In the genomic region with DNA sequence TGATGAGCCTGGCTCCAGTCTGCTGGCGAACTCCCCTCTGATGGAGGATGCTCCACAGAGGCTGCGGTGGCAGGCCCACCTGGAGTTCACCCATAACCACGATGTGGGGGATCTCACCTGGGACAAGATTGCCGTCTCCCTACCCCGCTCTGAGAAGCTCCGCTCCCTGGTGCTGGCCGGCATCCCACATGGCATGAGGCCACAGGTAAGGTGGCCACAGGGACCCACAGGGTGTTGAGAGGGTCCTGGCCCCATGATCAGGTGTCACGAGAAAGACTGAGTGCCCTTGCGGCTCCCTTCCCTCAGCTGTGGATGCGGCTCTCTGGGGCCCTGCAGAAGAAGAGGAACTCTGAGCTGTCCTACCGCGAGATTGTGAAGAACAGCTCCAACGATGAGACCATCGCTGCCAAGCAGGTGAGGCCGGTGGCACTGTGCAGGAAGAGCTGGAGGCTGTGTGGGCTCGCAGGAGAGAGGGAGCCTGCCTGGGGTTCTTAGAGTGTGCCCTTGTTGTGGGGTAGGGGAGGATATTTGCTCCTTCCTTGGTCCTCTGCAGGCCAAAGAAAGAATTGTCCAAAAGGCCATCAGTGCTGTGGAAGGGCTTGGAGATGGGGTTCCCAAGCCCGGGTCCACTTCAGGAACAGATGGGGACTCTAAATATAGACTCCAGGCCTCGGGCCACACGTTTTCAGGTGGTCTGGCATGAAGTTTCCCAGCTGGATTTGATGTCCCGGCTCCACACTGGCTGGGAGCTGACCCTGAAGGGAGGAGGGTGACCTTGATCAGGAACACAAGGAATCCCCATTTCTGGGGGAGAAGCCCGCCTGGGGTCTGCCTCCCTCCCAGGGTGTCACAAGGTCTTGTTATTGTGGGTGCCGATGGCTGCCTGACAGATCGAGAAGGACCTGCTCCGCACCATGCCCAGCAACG, we compare ENCODE assay signal across 23 cellular contexts. TPM values are rescaled to one million over a fixed set of nuclear protein-coding genes. Genes with fewer than 3 reads are reported as not detected.
DNase-seq lines count a peak whose midpoint lies in the region; ATAC-seq, FAIRE-seq and TF ChIP-seq lines count a peak whose summit lies in the region.
"Had no signal": no experiment of that assay in that cellular context is flagged by ENCODE, and none has a peak within 500 bp of the region (broad histone marks: within the 10 kb centered on the region; RNA-seq: fewer than 3 reads in every experiment).

No MANE protein-coding gene starts in this region.

- peaks cover 54% of the 10 kb centered on the region for H4K20me1 ChIP-seq in astrocyte (ENCODE audit: insufficient read depth, low read length)
- H4K20me1 ChIP-seq in osteoblast (ENCODE audit: insufficient read depth, low read length) = no peaks in the 10 kb centered on the region

- H3K9ac ChIP-seq in astrocyte (ENCODE audit: low read length) = no peak overlapping the region

- H3K27ac ChIP-seq in CD4-positive, alpha-beta T cell (ENCODE audit: low read depth, low read length) = no peak overlapping the region
- no peak overlapping the region for H3K27ac ChIP-seq in astrocyte (ENCODE audit: low read depth, low read length)
- H3K27ac ChIP-seq in osteoblast (ENCODE audit: low read depth, low read length) = no peak overlapping the region
- peak overlapping the region in 1 of 5 donors; percentile 8 for H3K27ac ChIP-seq in stomach
- H3K27ac ChIP-seq: foreskin keratinocyte, hepatocyte, left lung, thoracic aorta had no signal

- no peak for ATAC-seq in CD4-positive, alpha-beta T cell (ENCODE audit: poor library complexity)
- ATAC-seq: foreskin keratinocyte, left lung had no signal

- CTCF ChIA-PET in CD4-positive, alpha-beta T cell (lab: Charles Lee) = no interaction called here
- CTCF ChIA-PET in activated CD4-positive, alpha-beta memory T cell treated with anti-CD3 and anti-CD28 coated beads, Interleukin-2, amount 10 ng/mL, durations not matched to agents 7 days and 5 days (lab: Charles Lee) = interaction anchor here (0.6 kb wide), 1 partner anchor 205 kb away, joined by 3 read pairs; no protein-coding TSS in a partner anchor

- peaks cover 13% of the 10 kb centered on the region for H3K36me3 ChIP-seq in H7 (replicated peaks; ENCODE audit: control insufficient read depth, insufficient read depth, low read length)
- H3K36me3 ChIP-seq in astrocyte (ENCODE audit: insufficient read depth, low read length) = peaks cover 11% of the 10 kb centered on the region
- peaks cover 56% of the 10 kb centered on the region for H3K36me3 ChIP-seq in osteoblast (ENCODE audit: insufficient read depth, low read length)
- peaks cover 73 to 93% (median 88%) of the 10 kb centered on the region in 4 donors for H3K36me3 ChIP-seq in stomach

- intact Hi-C loops in CD4-positive, alpha-beta T cell (cut with DNase I, micrococcal nuclease) = no loop called here
- intact Hi-C loops in stomach (cut with DNase I; ENCODE audit: low total_unique reads) = no loop called here

- H2AFZ ChIP-seq in astrocyte (ENCODE audit: low read depth, low read length) = no peak overlapping the region
- H2AFZ ChIP-seq in osteoblast (ENCODE audit: low read length) = no peak overlapping the region
- H2AFZ ChIP-seq: hepatocyte had no signal

- H3K27ac Mint-ChIP-seq in CD4-positive, alpha-beta T cell = peak overlapping the region; percentile 90
- peak overlapping the region; percentile 41 for H3K27ac Mint-ChIP-seq in astrocyte (ENCODE audit: unreplicated experiment)
- no peak overlapping the region for H3K27ac Mint-ChIP-seq in activated CD4-positive, alpha-beta memory T cell treated with anti-CD3 and anti-CD28 coated beads, Interleukin-2, amount 10 ng/mL, durations not matched to agents 7 days and 5 days
- H3K27ac Mint-ChIP-seq: activated naive CD4-positive, alpha-beta T cell treated with anti-CD3 and anti-CD28 coated beads, Interleukin-2, amount 10 ng/mL, durations not matched to agents 7 days and 5 days had no signal

- H3K79me2 ChIP-seq in astrocyte (ENCODE audit: insufficient read depth, low read length) (no peaks in the 10 kb centered on the region), osteoblast (ENCODE audit: insufficient read depth, low read length) (no peaks in the 10 kb centered on the region)

- no peak for TF ChIP-seq POLR2A in stomach (IDR thresholded peaks at IDR 0.05)

- H3K4me1 ChIP-seq in astrocyte (ENCODE audit: insufficient read depth, low read length) = no peaks in the 10 kb centered on the region
- H3K4me1 ChIP-seq in osteoblast (ENCODE audit: insufficient read depth, low read length) = no peaks in the 10 kb centered on the region
- peaks cover 7 to 35% (median 18%) of the 10 kb centered on the region in 4 donors for H3K4me1 ChIP-seq in stomach
- H3K4me1 ChIP-seq: foreskin keratinocyte, prostate gland had no signal

- H3K27me3 Mint-ChIP-seq in CD4-positive, alpha-beta T cell = no peaks in the 10 kb centered on the region
- no peaks in the 10 kb centered on the region for H3K27me3 Mint-ChIP-seq in astrocyte (ENCODE audit: low read depth, unreplicated experiment)
- H3K27me3 Mint-ChIP-seq in activated CD4-positive, alpha-beta memory T cell treated with anti-CD3 and anti-CD28 coated beads, Interleukin-2, amount 10 ng/mL, durations not matched to agents 7 days and 5 days = no peaks in the 10 kb centered on the region
- H3K27me3 Mint-ChIP-seq: activated naive CD4-positive, alpha-beta T cell treated with anti-CD3 and anti-CD28 coated beads, Interleukin-2, amount 10 ng/mL, durations not matched to agents 7 days and 5 days had no signal

- no peaks in the 10 kb centered on the region for H3K9me3 Mint-ChIP-seq in CD4-positive, alpha-beta T cell
- H3K9me3 Mint-ChIP-seq in astrocyte (ENCODE audit: unreplicated experiment) = no peaks in the 10 kb centered on the region
- no peaks in the 10 kb centered on the region for H3K9me3 Mint-ChIP-seq in activated CD4-positive, alpha-beta memory T cell treated with anti-CD3 and anti-CD28 coated beads, Interleukin-2, amount 10 ng/mL, durations not matched to agents 7 days and 5 days
- H3K9me3 Mint-ChIP-seq: activated naive CD4-positive, alpha-beta T cell treated with anti-CD3 and anti-CD28 coated beads, Interleukin-2, amount 10 ng/mL, durations not matched to agents 7 days and 5 days; immature natural killer cell; nephron had no signal

- no peak for FAIRE-seq in astrocyte (lab: Jason Lieb, UNC)

- H3K4me3 Mint-ChIP-seq in CD4-positive, alpha-beta T cell = no peak overlapping the region
- no peak overlapping the region for H3K4me3 Mint-ChIP-seq in astrocyte (ENCODE audit: unreplicated experiment)
- no peak overlapping the region for H3K4me3 Mint-ChIP-seq in activated CD4-positive, alpha-beta memory T cell treated with anti-CD3 and anti-CD28 coated beads, Interleukin-2, amount 10 ng/mL, durations not matched to agents 7 days and 5 days
- H3K4me3 Mint-ChIP-seq: activated naive CD4-positive, alpha-beta T cell treated with anti-CD3 and anti-CD28 coated beads, Interleukin-2, amount 10 ng/mL, durations not matched to agents 7 days and 5 days; nephron had no signal

- no peak for TF ChIP-seq EP300 in stomach (IDR thresholded peaks at IDR 0.05)

- H3K4me2 ChIP-seq in astrocyte (ENCODE audit: low read length) = no peak overlapping the region
- no peak overlapping the region for H3K4me2 ChIP-seq in osteoblast (ENCODE audit: insufficient read depth, low read length)
- H3K4me2 ChIP-seq: hepatocyte had no signal

- H3K27me3 ChIP-seq in CD4-positive, alpha-beta T cell (ENCODE audit: control insufficient read depth, insufficient read depth, low read length) = no peaks in the 10 kb centered on the region
- no peaks in the 10 kb centered on the region for H3K27me3 ChIP-seq in H7 (ENCODE audit: control insufficient read depth, insufficient read depth, low read length)
- no peaks in the 10 kb centered on the region for H3K27me3 ChIP-seq in astrocyte (ENCODE audit: insufficient read depth, low read length)
- no peaks in the 10 kb centered on the region for H3K27me3 ChIP-seq in osteoblast (ENCODE audit: insufficient read depth, low read length)
- no peaks in the 10 kb centered on the region for H3K27me3 ChIP-seq in stomach
- H3K27me3 ChIP-seq: foreskin keratinocyte, hepatocyte, left lung had no signal

- 81 to 88% (median 86%) methylated on average over 15 to 25 of the region's 25 CpGs for WGBS in stomach, 5 donors

- DNase-seq in CD4-positive, alpha-beta T cell = no peak
- DNase-seq in H7 = peak; percentile 48
- no peak for DNase-seq in astrocyte (ENCODE audit: low read depth)
- DNase-seq in osteoblast (ENCODE audit: insufficient read length, low spot score, missing footprints) = peak; percentile 83
- no peak for DNase-seq in stomach
- DNase-seq in activated CD4-positive, alpha-beta memory T cell treated with anti-CD3 and anti-CD28 coated beads, Interleukin-2, amount 10 ng/mL, durations not matched to agents 7 days and 5 days = no peak
- DNase-seq in activated naive CD4-positive, alpha-beta T cell treated with anti-CD3 and anti-CD28 coated beads, Interleukin-2, amount 50 U/mL, for 16 hours = no peak
- DNase-seq: activated CD4-positive, alpha-beta T cell treated with anti-CD3 and anti-CD28 coated beads, Interleukin-2, amount 50 U/mL, for 48 hours; activated naive CD4-positive, alpha-beta T cell treated with anti-CD3 and anti-CD28 coated beads, Interleukin-2, amount 10 ng/mL, durations not matched to agents 7 days and 5 days; activated T-cell treated with anti-CD3 and anti-CD28 coated beads, Interleukin-2, amount 50 U/mL, for 1 hour; effector CD4-positive, alpha-beta T cell; foreskin keratinocyte; immature natural killer cell; Kasumi-1; midbrain; NCI-H1694 treated with DMSO at 0.1 percent for 48 hours; SIG-M5; T-helper 1 cell had no signal

- H3K9me3 ChIP-seq in CD4-positive, alpha-beta T cell (ENCODE audit: control insufficient read depth, low read length) = no peaks in the 10 kb centered on the region
- H3K9me3 ChIP-seq in astrocyte (ENCODE audit: insufficient read depth, low read depth, low read length) (no peaks in the 10 kb centered on the region), osteoblast (ENCODE audit: low read depth, low read length) (no peaks in the 10 kb centered on the region), stomach (no peaks in the 10 kb centered on the region)
- H3K9me3 ChIP-seq: left lung, prostate gland, thoracic aorta had no signal

- H3K4me3 ChIP-seq in H7 (ENCODE audit: insufficient read depth, low read depth, low read length) = no peak overlapping the region
- H3K4me3 ChIP-seq in astrocyte (ENCODE audit: insufficient read depth, low read depth, low read length) = no peak overlapping the region
- no peak overlapping the region for H3K4me3 ChIP-seq in osteoblast (ENCODE audit: insufficient read depth, low read length)
- H3K4me3 ChIP-seq in stomach = no peak overlapping the region
- H3K4me3 ChIP-seq: hepatocyte, left lung, prostate gland, thoracic aorta had no signal

- peaks cover 65% of the 10 kb centered on the region for H3K36me3 Mint-ChIP-seq in CD4-positive, alpha-beta T cell (ENCODE audit: low read depth)
- H3K36me3 Mint-ChIP-seq in astrocyte (ENCODE audit: low read depth, unreplicated experiment) = peaks cover 24% of the 10 kb centered on the region
- peaks cover 44% of the 10 kb centered on the region for H3K36me3 Mint-ChIP-seq in activated CD4-positive, alpha-beta memory T cell treated with anti-CD3 and anti-CD28 coated beads, Interleukin-2, amount 10 ng/mL, durations not matched to agents 7 days and 5 days (ENCODE audit: low read depth)

- POLR2A ChIA-PET in CD4-positive, alpha-beta T cell (lab: Charles Lee) = interaction anchor here (1.9 kb wide), 1 partner anchor 21 kb away, joined by 8 read pairs; no protein-coding TSS in a partner anchor
- POLR2A ChIA-PET in activated CD4-positive, alpha-beta memory T cell treated with anti-CD3 and anti-CD28 coated beads, Interleukin-2, amount 10 ng/mL, durations not matched to agents 7 days and 5 days (lab: Charles Lee) = interaction anchor here (0.7 kb wide), 1 partner anchor 19 kb away, joined by 4 read pairs; no protein-coding TSS in a partner anchor

- H3K4me1 Mint-ChIP-seq in CD4-positive, alpha-beta T cell (ENCODE audit: low read depth) = peaks cover 43% of the 10 kb centered on the region
- peaks cover 2% of the 10 kb centered on the region for H3K4me1 Mint-ChIP-seq in astrocyte (ENCODE audit: low read depth, unreplicated experiment)
- H3K4me1 Mint-ChIP-seq in activated CD4-positive, alpha-beta memory T cell treated with anti-CD3 and anti-CD28 coated beads, Interleukin-2, amount 10 ng/mL, durations not matched to agents 7 days and 5 days = peaks cover 43% of the 10 kb centered on the region

- no peak for TF ChIP-seq CTCF in CD4-positive, alpha-beta T cell (IDR thresholded peaks at IDR 0.05)
- no peak for TF ChIP-seq CTCF in astrocyte (IDR thresholded peaks at IDR 0.05; ENCODE audit: insufficient read depth, low read depth, low read length)
- no peak for TF ChIP-seq CTCF in osteoblast (IDR thresholded peaks at IDR 0.05; ENCODE audit: extremely low read depth, low read depth, low read length)
- TF ChIP-seq CTCF in stomach (IDR thresholded peaks at IDR 0.05) = no peak

RNA-seq across cellular contexts. Expression of a gene that starts 34.1 kb away (rescaled TPM):
- 10 to 100 TPM; 87.9 to 89.9 TPM for total RNA-seq in CD4-positive, alpha-beta T cell
- total RNA-seq in H7 (2014; rRNA removed; shearing (Covaris generic)) = 75.9 and 113 TPM in 2 replicates
- total RNA-seq in astrocyte (69.5 and 70.9 TPM in 2 replicates), osteoblast (31.2 and 35.5 TPM in 2 replicates), stomach (100 to 1,000 TPM; 109 to 503 (median 285) TPM)
- polyA plus RNA-seq in stomach = 100 to 1,000 TPM; 142 to 187 (median 147) TPM
- total RNA-seq in activated CD4-positive, alpha-beta memory T cell treated with anti-CD3 and anti-CD28 coated beads, Interleukin-2, amount 10 ng/mL, durations not matched to agents 7 days and 5 days = 10 to 100 TPM; 70.0 to 72.2 TPM

RNA-seq across cellular contexts. Expression of a gene that starts 58.2 kb away (rescaled TPM):
- 10 to 100 TPM; 62.9 to 75.3 TPM for total RNA-seq in CD4-positive, alpha-beta T cell
- 208 and 251 TPM in 2 replicates for total RNA-seq in H7 (2014; rRNA removed; shearing (Covaris generic))
- 70.1 and 83.4 TPM in 2 replicates for total RNA-seq in astrocyte
- total RNA-seq in osteoblast = 120 and 155 TPM in 2 replicates
- 100 to 1,000 TPM in 1 of 5 donors, 10 to 100 TPM in 4; 17.0 to 167 (median 27.8) TPM for total RNA-seq in stomach
- polyA plus RNA-seq in stomach = 10 to 100 TPM; 33.9 to 39.4 (median 39.3) TPM
- total RNA-seq in activated CD4-positive, alpha-beta memory T cell treated with anti-CD3 and anti-CD28 coated beads, Interleukin-2, amount 10 ng/mL, durations not matched to agents 7 days and 5 days = 100 to 1,000 TPM in 1 of 2 experiments, 10 to 100 TPM in 1; 95.0 to 105 TPM

Comparison
In these comparisons a context has a peak if more than half of its experiments do, and no peak if none do; other contexts are left out.
1. DNase-seq: peak in H7 (single experiment) and osteoblast (single experiment); none in CD4-positive, alpha-beta T cell (0 of 10), astrocyte (single experiment), stomach (single experiment), activated CD4-positive, alpha-beta memory T cell treated with anti-CD3 and anti-CD28 coated beads, Interleukin-2, amount 10 ng/mL, durations not matched to agents 7 days and 5 days (single experiment) and activated naive CD4-positive, alpha-beta T cell treated with anti-CD3 and anti-CD28 coated beads, Interleukin-2, amount 50 U/mL, for 16 hours (single experiment).